In the genomic region with DNA sequence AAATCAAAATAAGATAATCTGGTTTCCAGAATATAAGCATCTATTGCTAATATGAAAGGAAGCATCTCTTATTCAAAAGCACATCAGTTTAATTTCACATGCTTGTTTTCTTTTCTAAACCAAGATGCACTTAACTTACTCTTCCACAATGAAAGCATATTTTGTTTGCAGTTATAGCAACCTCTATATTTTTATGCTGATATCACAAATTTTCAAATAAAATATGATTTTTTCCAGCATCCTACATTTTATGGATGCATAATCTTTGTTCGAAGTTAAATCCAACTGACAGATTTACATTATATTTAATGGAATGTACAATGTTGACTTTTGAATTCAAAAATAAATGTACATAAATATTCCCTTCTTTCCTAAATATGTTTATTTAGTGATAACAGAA, we compare ENCODE assay signal across 8 cellular contexts.
"Had no signal": no experiment of that assay in that cellular context is flagged by ENCODE, and none has a peak within 500 bp of the region (broad histone marks: within the 10 kb centered on the region; RNA-seq: fewer than 3 reads in every experiment).

No MANE protein-coding gene starts in this region.

- H3K9me3 ChIP-seq: HAP-1 had no signal

- DNase-seq: GM23248, GOT3, H7, HFFc6, KG1 had no signal

- H3K4me1 ChIP-seq: HAP-1 had no signal

- H3K27ac ChIP-seq: GM23248, HL-60 had no signal

- H3K4me3 ChIP-seq: GM23248, HAP-1 had no signal

- ATAC-seq: HCT116 had no signal

- H3K36me3 ChIP-seq: HAP-1 had no signal
